24 cellular contexts compared by ENCODE assay signal in the genomic region with DNA sequence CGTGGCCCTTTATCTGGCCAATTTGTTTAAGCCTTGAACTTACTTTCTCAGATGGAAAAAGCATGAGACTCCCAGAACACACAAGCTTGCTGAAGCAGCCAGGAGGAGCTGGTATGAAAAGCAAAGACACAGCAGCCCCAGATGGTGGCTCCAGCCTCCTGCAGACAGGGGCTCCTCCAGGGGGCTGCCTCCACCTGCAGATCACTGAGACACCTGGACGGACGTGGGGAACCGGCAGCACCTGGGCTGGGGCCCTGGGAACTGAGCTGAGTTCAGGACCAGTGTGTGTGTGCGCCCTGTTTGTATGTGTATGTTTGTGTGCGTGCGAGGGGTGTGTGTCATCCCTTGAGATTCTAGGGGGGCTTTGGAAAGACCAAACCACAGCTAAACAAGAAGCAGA. TPM values are rescaled to one million over a fixed set of nuclear protein-coding genes. Genes with fewer than 3 reads are reported as not detected.
DNase-seq lines count a peak whose midpoint lies in the region; ATAC-seq and TF ChIP-seq lines count a peak whose summit lies in the region.
"Had no signal": no experiment of that assay in that cellular context is flagged by ENCODE, and none has a peak within 500 bp of the region (broad histone marks: within the 10 kb centered on the region; RNA-seq: fewer than 3 reads in every experiment).

No MANE protein-coding gene starts in this region.

- H3K36me3 ChIP-seq in neural progenitor cell (no peaks in the 10 kb centered on the region), ascending aorta (peaks cover 0 to 6% of the 10 kb centered on the region in 2 donors)
- H3K36me3 ChIP-seq: BE2C, SJSA1 had no signal

- H3K9ac ChIP-seq in neural progenitor cell, result no peak overlapping the region

- ATAC-seq in WTC11 (no peak), HG02885 (IDR thresholded peaks at IDR 0.05; ENCODE audit: poor library complexity, unreplicated experiment) (no peak)

- H3K4me3 Mint-ChIP-seq in WTC11 (no peak overlapping the region), neural progenitor cell (peak overlapping the region; percentile 25)
- H3K4me3 Mint-ChIP-seq: CD14-positive monocyte; CD8-positive, alpha-beta memory T cell had no signal

- CTCF ChIA-PET in WTC11 (lab: Charles Lee), result interaction anchor here (0.6 to 5.9 kb wide), 27 partner anchors 10 to 589 kb away, joined by 3 to 166 read pairs (median 8); a partner anchor contains a TSS

- H2AFZ ChIP-seq in neural progenitor cell (replicated peaks), result no peak overlapping the region

- DNase-seq in NCI-H2171 treated with DMSO at 0.1 percent for 48 hours (lab: John Stamatoyannopoulos, UW) (peak; percentile 48), NCI-H2171 (lab: John Stamatoyannopoulos, UW) (no peak), WTC11 (ENCODE audit: low spot score) (peak; percentile 36), neural progenitor cell (ENCODE audit: low spot score) (no peak), ascending aorta (ENCODE audit: low spot score in 2 of 2) (no peak), cerebellar cortex (ENCODE audit: low spot score) (no peak)
- DNase-seq in activated T-cell treated with anti-CD3 and anti-CD28 coated beads, Interleukin-2, amount 50 U/mL, for 1 hour, result no peak
- DNase-seq: 8988T; ACHN; BE2C; CD8-positive, alpha-beta memory T cell; DND-41; IMR-90; KG1; MM.1S; NCI-H1694 treated with DMSO at 0.1 percent for 48 hours; NCI-H2081; NCI-H524; NCI-H774; Right ventricle myocardium superior; RPMI8226 had no signal

- H3K27ac Mint-ChIP-seq in WTC11 (no peak overlapping the region), neural progenitor cell (no peak overlapping the region)
- H3K27ac Mint-ChIP-seq: CD14-positive monocyte; CD8-positive, alpha-beta memory T cell had no signal

- H3K27me3 Mint-ChIP-seq in WTC11 (ENCODE audit: low read depth) (peaks cover under 1% of the 10 kb centered on the region; the same call in 1 of the 2 replicates), neural progenitor cell (ENCODE audit: insufficient read depth, low read depth) (peaks cover 21% of the 10 kb centered on the region)

- H3K36me3 Mint-ChIP-seq in WTC11 (no peaks in the 10 kb centered on the region), neural progenitor cell (peaks cover 2% of the 10 kb centered on the region)
- H3K36me3 Mint-ChIP-seq: CD14-positive monocyte had no signal

- no peaks in the 10 kb centered on the region for H3K79me2 ChIP-seq in neural progenitor cell (ENCODE audit: low read depth)

- H4K20me1 ChIP-seq in neural progenitor cell (ENCODE audit: low read depth), result no peaks in the 10 kb centered on the region

- no peak overlapping the region for H3K4me3 ChIP-seq in neural progenitor cell
- no peak overlapping the region for H3K4me3 ChIP-seq in ascending aorta
- H3K4me3 ChIP-seq: SJSA1 had no signal

- no peaks in the 10 kb centered on the region for H3K9me3 ChIP-seq in neural progenitor cell (ENCODE audit: low read depth)
- H3K9me3 ChIP-seq in ascending aorta, result no peaks in the 10 kb centered on the region
- H3K9me3 ChIP-seq: BE2C, SJSA1 had no signal

- H3K9me3 Mint-ChIP-seq in WTC11 (peaks cover 8% of the 10 kb centered on the region), neural progenitor cell (peaks cover 7% of the 10 kb centered on the region)

- POLR2A ChIA-PET in WTC11 (lab: Charles Lee), result interaction anchor here (1.4 kb wide), 1 partner anchor 26 kb away, joined by 4 read pairs; no protein-coding TSS in a partner anchor

- peaks cover 36% of the 10 kb centered on the region for H3K27me3 ChIP-seq in neural progenitor cell
- H3K27me3 ChIP-seq in ascending aorta, result no peaks in the 10 kb centered on the region
- H3K27me3 ChIP-seq: SJSA1 had no signal

- intact Hi-C loops in ascending aorta (cut with DNase I), result no loop called here

- H3F3A ChIP-seq in neural progenitor cell (ENCODE audit: low read depth), result no peaks in the 10 kb centered on the region

- H3K4me1 ChIP-seq in neural progenitor cell (peaks cover 6% of the 10 kb centered on the region), ascending aorta (no peaks in the 10 kb centered on the region)
- H3K4me1 ChIP-seq: BE2C had no signal

- no peak for TF ChIP-seq CTCF in WTC11 (IDR thresholded peaks at IDR 0.05)
- no peak for TF ChIP-seq CTCF in neural progenitor cell (IDR thresholded peaks at IDR 0.05)
- no peak for TF ChIP-seq CTCF in ascending aorta (IDR thresholded peaks at IDR 0.05)

- H3K4me1 Mint-ChIP-seq in WTC11 (peaks cover 18% of the 10 kb centered on the region), neural progenitor cell (peaks cover 18% of the 10 kb centered on the region)

- no peak overlapping the region for H3K4me2 ChIP-seq in neural progenitor cell

- H3K27ac ChIP-seq in neural progenitor cell (no peak overlapping the region), ascending aorta (no peak overlapping the region)
- H3K27ac ChIP-seq: SJSA1 had no signal

TF ChIP-seq in WTC11, 78 proteins besides CTCF, POLR2A, EP300 and RAD21:
- TF ChIP-seq, protein P1, sequence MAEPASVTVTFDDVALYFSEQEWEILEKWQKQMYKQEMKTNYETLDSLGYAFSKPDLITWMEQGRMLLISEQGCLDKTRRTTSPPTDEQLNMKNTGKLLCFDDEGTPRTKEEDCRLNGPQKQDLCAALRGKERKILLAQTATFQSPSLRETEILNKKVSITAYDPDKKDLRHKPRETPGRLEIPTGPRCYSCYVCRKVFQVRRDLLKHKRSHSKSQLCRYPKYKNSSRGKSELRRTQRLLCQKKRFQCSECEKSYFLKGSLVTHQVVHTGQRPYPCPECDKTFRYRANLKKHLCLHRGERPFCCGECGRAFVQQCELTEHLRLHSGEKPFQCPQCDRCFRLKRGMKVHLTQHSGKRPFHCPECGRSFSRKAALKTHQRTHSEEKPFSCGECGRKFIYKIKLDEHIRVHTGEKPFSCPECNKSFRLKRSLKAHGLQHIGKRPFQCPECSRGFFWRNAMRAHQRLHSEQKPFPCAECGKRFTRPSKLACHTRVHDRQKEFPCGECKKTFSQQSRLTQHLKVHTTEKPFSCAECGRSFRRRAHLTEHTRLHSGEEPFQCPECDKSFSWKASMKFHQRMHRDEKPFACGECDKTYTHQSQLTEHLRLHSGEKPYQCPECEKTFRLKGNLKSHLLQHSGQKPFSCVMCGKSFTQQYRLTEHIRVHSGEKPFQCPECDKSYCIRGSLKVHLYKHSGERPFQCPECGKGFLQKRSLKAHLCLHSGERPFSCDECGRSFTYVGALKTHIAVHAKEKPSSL (CRISPR knock-in tag; conservative IDR thresholded peaks at IDR 0.05), result no peak
- no peak for TF ChIP-seq GTF2I (CRISPR knock-in tag; conservative IDR thresholded peaks at IDR 0.05)
- TF ChIP-seq, protein P2, sequence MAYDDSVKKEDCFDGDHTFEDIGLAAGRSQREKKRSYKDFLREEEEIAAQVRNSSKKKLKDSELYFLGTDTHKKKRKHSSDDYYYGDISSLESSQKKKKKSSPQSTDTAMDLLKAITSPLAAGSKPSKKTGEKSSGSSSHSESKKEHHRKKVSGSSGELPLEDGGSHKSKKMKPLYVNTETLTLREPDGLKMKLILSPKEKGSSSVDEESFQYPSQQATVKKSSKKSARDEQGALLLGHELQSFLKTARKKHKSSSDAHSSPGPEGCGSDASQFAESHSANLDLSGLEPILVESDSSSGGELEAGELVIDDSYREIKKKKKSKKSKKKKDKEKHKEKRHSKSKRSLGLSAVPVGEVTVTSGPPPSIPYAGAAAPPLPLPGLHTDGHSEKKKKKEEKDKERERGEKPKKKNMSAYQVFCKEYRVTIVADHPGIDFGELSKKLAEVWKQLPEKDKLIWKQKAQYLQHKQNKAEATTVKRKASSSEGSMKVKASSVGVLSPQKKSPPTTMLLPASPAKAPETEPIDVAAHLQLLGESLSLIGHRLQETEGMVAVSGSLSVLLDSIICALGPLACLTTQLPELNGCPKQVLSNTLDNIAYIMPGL (CRISPR knock-in tag; IDR thresholded peaks at IDR 0.05), result no peak
TF ChIP-seq in WTC11: peak in this region for 0.

RNA-seq across cellular contexts. Expression of a gene that starts 8.6 kb away (rescaled TPM):
- total RNA-seq in WTC11 (2021) (0.85 to 1.2 TPM (median 1.1 TPM) in 3 replicates), neural progenitor cell (ENCODE audit: low replicate concordance) (0.56 TPM in 1 of 2 replicates, not detected in the other), ascending aorta (13.8 TPM)

RNA-seq across cellular contexts. Expression of a gene that starts 28.2 kb away (rescaled TPM):
- total RNA-seq in WTC11 (2021) (8.8 to 14.4 TPM (median 13.7 TPM) in 3 replicates), neural progenitor cell (ENCODE audit: low replicate concordance) (9.6 and 9.7 TPM in 2 replicates), ascending aorta (37.6 TPM)

RNA-seq across cellular contexts. Expression of a gene that starts 50.9 kb away (rescaled TPM):
- total RNA-seq in WTC11 (2021), result 119 to 129 TPM (median 126 TPM) in 3 replicates
- 62.1 and 66.0 TPM in 2 replicates for total RNA-seq in neural progenitor cell (ENCODE audit: low replicate concordance)
- total RNA-seq in ascending aorta, result not detected

Comparison
In these comparisons a context has a peak if more than half of its experiments do, and no peak if none do; other contexts are left out.
1. DNase-seq: peak in NCI-H2171 treated with DMSO at 0.1 percent for 48 hours (single experiment) and WTC11 (single experiment); none in NCI-H2171 (single experiment), neural progenitor cell (single experiment), ascending aorta (0 of 2), activated T-cell treated with anti-CD3 and anti-CD28 coated beads, Interleukin-2, amount 50 U/mL, for 1 hour (single experiment) and cerebellar cortex (single experiment).
2. RNA of a gene that starts 50.9 kb away (total RNA-seq): 119 to 129 TPM in WTC11 and 62.1 to 66.0 TPM in neural progenitor cell; not detected in ascending aorta (single experiment); every median in the first group is over 10 times any median in the second.